8 cellular contexts compared by ENCODE assay signal in genomic region chr12:46369474-46370379, GRCh38. TPM values are rescaled to one million over a fixed set of nuclear protein-coding genes. Genes with fewer than 3 reads are reported as not detected.
DNase-seq lines count a peak whose midpoint lies in the region; ATAC-seq and TF ChIP-seq lines count a peak whose summit lies in the region.

No MANE protein-coding gene starts in this region.

- no peak for ATAC-seq in upper lobe of right lung

- peaks cover 1% of the 10 kb centered on the region for H3K79me1 ChIP-seq in mesenchymal stem cell (replicated peaks; ENCODE audit: low read length, poor library complexity, severe bottlenecking)

- intact Hi-C loops in upper lobe of right lung (cut with DNase I): loop anchor here (10.0 kb wide), 1 partner anchor 295 kb away; no protein-coding TSS in a partner anchor
- intact Hi-C loops in posterior vena cava (cut with DNase I): loop anchor here (5.0 to 10.0 kb wide), 4 partner anchors 102 to 295 kb away; partner anchors contain the start of gene SLC38A1 (in 1 of the 2)

- H3K9ac ChIP-seq in mesenchymal stem cell (ENCODE audit: low read length): peak overlapping the region; percentile 99

- peaks cover 68% of the 10 kb centered on the region for H3K4me1 Mint-ChIP-seq in activated naive CD4-positive, alpha-beta T cell treated with anti-CD3 and anti-CD28 coated beads, Interleukin-2, amount 50 U/mL, for 24 hours
- H3K4me1 Mint-ChIP-seq in brain: peaks cover 70% of the 10 kb centered on the region

- H2BK12ac ChIP-seq in mesenchymal stem cell (ENCODE audit: low read length in 2 of 2): no peak overlapping the region

- H3K4me1 ChIP-seq in mesenchymal stem cell (ENCODE audit: control insufficient read depth, insufficient read depth, low read depth, low read length) (peaks cover 6% of the 10 kb centered on the region), upper lobe of right lung (peaks cover 62% of the 10 kb centered on the region)

- H3K23ac ChIP-seq in mesenchymal stem cell (ENCODE audit: low read length in 2 of 2): no peak overlapping the region

- no peak overlapping the region for H2AFZ ChIP-seq in mesenchymal stem cell (ENCODE audit: low read depth, low read length)

- H3K27me3 Mint-ChIP-seq in activated naive CD4-positive, alpha-beta T cell treated with anti-CD3 and anti-CD28 coated beads, Interleukin-2, amount 50 U/mL, for 24 hours: no peaks in the 10 kb centered on the region
- peaks cover 12% of the 10 kb centered on the region for H3K27me3 Mint-ChIP-seq in brain

- no peak overlapping the region for H2BK5ac ChIP-seq in mesenchymal stem cell (ENCODE audit: low read depth, low read length, poor library complexity, severe bottlenecking)

- TF ChIP-seq CTCF in brain (conservative IDR thresholded peaks at IDR 0.05) (no peak), upper lobe of right lung (IDR thresholded peaks at IDR 0.05) (no peak)

- DNase-seq in activated naive CD4-positive, alpha-beta T cell (lab: John Stamatoyannopoulos, UW): no peak
- DNase-seq in mesenchymal stem cell (no peak), upper lobe of right lung (no peak), posterior vena cava (ENCODE audit: low spot score) (no peak), NCI-H2171 (lab: John Stamatoyannopoulos, UW) (no peak), foreskin melanocyte (no peak)

- H4K8ac ChIP-seq in mesenchymal stem cell (ENCODE audit: low read length): no peak overlapping the region

- H3K27ac ChIP-seq in mesenchymal stem cell (ENCODE audit: low read length, poor library complexity, severe bottlenecking): peak overlapping the region; percentile 33
- peak overlapping the region; percentile 98 for H3K27ac ChIP-seq in upper lobe of right lung

- no peak overlapping the region for H3K14ac ChIP-seq in mesenchymal stem cell (ENCODE audit: low read length in 2 of 2)

- H2BK15ac ChIP-seq in mesenchymal stem cell (ENCODE audit: low read depth, poor library complexity, severe bottlenecking): no peak overlapping the region

- no peak overlapping the region for H2BK120ac ChIP-seq in mesenchymal stem cell (ENCODE audit: low read depth, low read length)

- no peaks in the 10 kb centered on the region for H3K9me3 ChIP-seq in mesenchymal stem cell (ENCODE audit: control insufficient read depth, low read length)
- H3K9me3 ChIP-seq in upper lobe of right lung: no peaks in the 10 kb centered on the region

- H3K4me3 ChIP-seq in mesenchymal stem cell (ENCODE audit: insufficient read depth in 1 of 2, low read depth in 1 of 2, low read length in 2 of 2) (peak overlapping the region in 1 of 2 experiments; percentile 98), upper lobe of right lung (peak overlapping the region; percentile 92)

- peak overlapping the region; percentile 99 for H3K27ac Mint-ChIP-seq in activated naive CD4-positive, alpha-beta T cell treated with anti-CD3 and anti-CD28 coated beads, Interleukin-2, amount 50 U/mL, for 24 hours
- peak overlapping the region in 4 of 5 experiments; percentile 38 to 99 (median 98) for H3K27ac Mint-ChIP-seq in brain

- H3K27me3 ChIP-seq in mesenchymal stem cell (ENCODE audit: control insufficient read depth in 1 of 2, insufficient read depth in 1 of 2, low read length in 2 of 2) (no peaks in the 10 kb centered on the region), upper lobe of right lung (no peaks in the 10 kb centered on the region)

- H3K4me3 Mint-ChIP-seq in activated naive CD4-positive, alpha-beta T cell treated with anti-CD3 and anti-CD28 coated beads, Interleukin-2, amount 50 U/mL, for 24 hours: peak overlapping the region; percentile 98
- peak overlapping the region; percentile 90 to 100 (median 98) for H3K4me3 Mint-ChIP-seq in brain

- WGBS in mesenchymal stem cell: 74% methylated on average over 4 of the region's 7 CpGs

- H3K9me3 Mint-ChIP-seq in activated naive CD4-positive, alpha-beta T cell treated with anti-CD3 and anti-CD28 coated beads, Interleukin-2, amount 50 U/mL, for 24 hours: no peaks in the 10 kb centered on the region
- H3K9me3 Mint-ChIP-seq in brain: peaks cover 0 to 6% (median 3%) of the 10 kb centered on the region in 5 experiments

- peak overlapping the region; percentile 70 for H3K4me2 ChIP-seq in mesenchymal stem cell (ENCODE audit: low read length, poor library complexity, severe bottlenecking)

- H2AK5ac ChIP-seq in mesenchymal stem cell (ENCODE audit: low read length, severe bottlenecking): no peak overlapping the region

- H3K36me3 Mint-ChIP-seq in activated naive CD4-positive, alpha-beta T cell treated with anti-CD3 and anti-CD28 coated beads, Interleukin-2, amount 50 U/mL, for 24 hours: peaks cover 42% of the 10 kb centered on the region
- H3K36me3 Mint-ChIP-seq in brain: peaks cover 55% of the 10 kb centered on the region

- peaks cover 6 to 65% of the 10 kb centered on the region in 2 experiments for H3K36me3 ChIP-seq in mesenchymal stem cell (ENCODE audit: control insufficient read depth in 1 of 2, insufficient read depth in 2 of 2, low read depth in 1 of 2, low read length in 2 of 2)
- H3K36me3 ChIP-seq in upper lobe of right lung: peaks cover 65% of the 10 kb centered on the region

- no peak overlapping the region for H3K4ac ChIP-seq in mesenchymal stem cell (ENCODE audit: low read depth in 1 of 2, low read length in 2 of 2)

- no peak overlapping the region for H4K91ac ChIP-seq in mesenchymal stem cell (ENCODE audit: low read length)

- no peak overlapping the region for H3K18ac ChIP-seq in mesenchymal stem cell (ENCODE audit: low read depth in 1 of 2, low read length in 2 of 2)

RNA-seq across cellular contexts. Expression of gene SLC38A2, which starts 2.8 kb away (rescaled TPM):
- 36.1 TPM for polyA plus RNA-seq in brain (ENCODE audit: insufficient read depth, low read depth, low replicate concordance)
- 438 TPM for polyA plus RNA-seq in mesenchymal stem cell (2013, experiment 1 of 2)
- polyA plus RNA-seq in mesenchymal stem cell (2013, experiment 2 of 2): 429 TPM
- total RNA-seq in upper lobe of right lung (343 TPM), posterior vena cava (100 to 1,000 TPM; 255 to 324 TPM)
